Comparison of ENCODE assay signal across 2 cellular contexts in the genomic region with DNA sequence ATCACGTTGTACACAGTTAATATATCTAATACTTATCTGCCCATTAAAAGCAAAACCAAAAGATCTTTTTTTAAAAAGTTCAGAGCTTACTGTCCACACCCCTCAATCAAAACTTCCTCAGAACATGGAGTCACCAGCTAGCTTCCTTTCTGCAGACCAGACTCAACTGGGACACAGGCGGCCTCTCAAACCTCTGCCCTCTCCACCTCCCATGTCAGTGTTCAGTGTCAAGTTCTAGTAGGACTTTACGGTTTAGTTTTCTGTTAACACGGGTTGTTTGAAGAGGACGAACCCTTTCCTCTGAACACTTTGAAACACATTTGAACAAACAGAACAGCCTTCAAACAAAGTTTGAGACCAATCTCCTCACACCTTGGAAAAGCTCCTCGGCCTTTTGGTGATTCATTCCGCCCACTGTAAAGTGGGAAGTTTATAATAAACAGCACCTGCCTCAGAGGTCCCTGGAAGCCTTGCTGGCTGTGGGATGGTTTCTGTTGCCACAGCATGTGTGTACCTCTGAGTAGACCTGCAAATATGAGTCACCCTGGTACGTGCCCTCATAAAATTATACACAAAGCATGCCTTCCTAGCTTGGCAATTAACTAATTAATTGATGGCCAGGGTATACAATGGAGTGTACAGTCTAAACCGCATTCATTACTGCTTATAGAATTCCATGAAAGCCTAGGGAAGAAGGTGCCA.
TF ChIP-seq lines count a peak whose summit lies in the region.

No MANE protein-coding gene starts in this region.

TF ChIP-seq in A549, 52 proteins besides CTCF, POLR2A, EP300 and RAD21 (continued from another document):
- no peak for TF ChIP-seq ELK1 (IDR thresholded peaks at IDR 0.05; ENCODE audit: low read depth, low read length)
- no peak for TF ChIP-seq POLR2AphosphoS2 (conservative IDR thresholded peaks at IDR 0.05; ENCODE audit: low read length)
- TF ChIP-seq GATA3 (IDR thresholded peaks at IDR 0.05; ENCODE audit: borderline replicate concordance) = no peak
- no peak for TF ChIP-seq SREBF2 (IDR thresholded peaks at IDR 0.05)
- no peak for TF ChIP-seq HOXA7 (CRISPR knock-in tag; IDR thresholded peaks at IDR 0.05)
- TF ChIP-seq NR3C1 (IDR thresholded peaks at IDR 0.05) = no peak
- no peak for TF ChIP-seq CBX8 (IDR thresholded peaks at IDR 0.05)
- no peak for TF ChIP-seq ESRRA (IDR thresholded peaks at IDR 0.05; ENCODE audit: borderline replicate concordance, low read length)

TF ChIP-seq in HEK293, 187 proteins besides CTCF, POLR2A, EP300 and RAD21 (continued from another document and continues in another):
- TF ChIP-seq, protein P1, sequence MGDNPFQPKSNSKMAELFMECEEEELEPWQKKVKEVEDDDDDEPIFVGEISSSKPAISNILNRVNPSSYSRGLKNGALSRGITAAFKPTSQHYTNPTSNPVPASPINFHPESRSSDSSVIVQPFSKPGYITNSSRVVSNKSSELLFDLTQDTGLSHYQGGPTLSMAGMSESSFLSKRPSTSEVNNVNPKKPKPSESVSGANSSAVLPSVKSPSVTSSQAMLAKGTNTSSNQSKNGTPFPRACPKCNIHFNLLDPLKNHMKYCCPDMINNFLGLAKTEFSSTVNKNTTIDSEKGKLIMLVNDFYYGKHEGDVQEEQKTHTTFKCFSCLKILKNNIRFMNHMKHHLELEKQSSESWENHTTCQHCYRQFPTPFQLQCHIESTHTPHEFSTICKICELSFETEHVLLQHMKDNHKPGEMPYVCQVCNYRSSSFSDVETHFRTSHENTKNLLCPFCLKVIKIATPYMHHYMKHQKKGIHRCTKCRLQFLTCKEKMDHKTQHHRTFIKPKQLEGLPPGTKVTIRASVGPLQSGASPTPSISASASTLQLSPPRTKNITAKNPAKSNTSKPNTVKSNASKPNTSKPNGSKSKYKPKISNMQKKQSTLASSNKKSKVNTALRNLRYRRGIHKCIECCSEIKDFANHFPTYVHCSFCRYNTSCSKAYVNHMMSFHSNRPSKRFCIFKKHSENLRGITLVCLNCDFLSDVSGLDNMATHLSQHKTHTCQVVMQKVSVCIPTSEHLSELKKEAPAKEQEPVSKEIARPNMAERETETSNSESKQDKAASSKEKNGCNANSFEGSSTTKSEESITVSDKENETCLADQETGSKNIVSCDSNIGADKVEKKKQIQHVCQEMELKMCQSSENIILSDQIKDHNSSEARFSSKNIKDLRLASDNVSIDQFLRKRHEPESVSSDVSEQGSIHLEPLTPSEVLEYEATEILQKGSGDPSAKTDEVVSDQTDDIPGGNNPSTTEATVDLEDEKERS (tag by site-specific recombination; IDR thresholded peaks at IDR 0.05) = no peak
- TF ChIP-seq ZFP37 (tag by site-specific recombination; IDR thresholded peaks at IDR 0.05) (peak; percentile 97), FEZF1 (tag by site-specific recombination; IDR thresholded peaks at IDR 0.05) (peak; percentile 90), ZNF140 (tag by site-specific recombination; IDR thresholded peaks at IDR 0.05) (no peak), ZNF112 (tag by site-specific recombination; IDR thresholded peaks at IDR 0.05) (no peak), ZFP69B (tag by site-specific recombination; IDR thresholded peaks at IDR 0.05) (0 out of 2 replicates have a peak, but pooled peaks have one; percentile 19), KLF16 (tag by site-specific recombination; IDR thresholded peaks at IDR 0.05) (0 out of 2 replicates have a peak, but pooled peaks have one; percentile 24), ZNF560 (tag by site-specific recombination; IDR thresholded peaks at IDR 0.05; ENCODE audit: borderline replicate concordance) (no peak), ZNF747 (tag by site-specific recombination; IDR thresholded peaks at IDR 0.05) (no peak), ZNF549 (tag by site-specific recombination; IDR thresholded peaks at IDR 0.05) (peak; percentile 29; the same call in 1 of the 2 replicates), ZNF341 (tag by site-specific recombination; IDR thresholded peaks at IDR 0.05; ENCODE audit: low read depth) (peak; percentile 32; the same call in 1 of the 2 replicates), SALL2 (tag by site-specific recombination; IDR thresholded peaks at IDR 0.05; ENCODE audit: borderline replicate concordance) (no peak), SP2 (tag by site-specific recombination; IDR thresholded peaks at IDR 0.05) (peak; percentile 38), ZNF645 (tag by site-specific recombination; IDR thresholded peaks at IDR 0.05) (no peak), ZNF148 (tag by site-specific recombination; IDR thresholded peaks at IDR 0.05; ENCODE audit: borderline replicate concordance) (no peak), ZNF510 (tag by site-specific recombination; IDR thresholded peaks at IDR 0.05; ENCODE audit: insufficient replicate concordance) (peak; percentile 46), ZNF623 (tag by site-specific recombination; IDR thresholded peaks at IDR 0.05) (no peak), MZF1 (tag by site-specific recombination; IDR thresholded peaks at IDR 0.05; ENCODE audit: borderline replicate concordance) (peak; percentile 54; the same call in 1 of the 2 replicates), ZNF629 (tag by site-specific recombination; IDR thresholded peaks at IDR 0.05) (peak; percentile 89), ZNF175 (tag by site-specific recombination; IDR thresholded peaks at IDR 0.05) (no peak), MYNN (tag by site-specific recombination; IDR thresholded peaks at IDR 0.05; ENCODE audit: borderline replicate concordance) (no peak), ZNF571 (tag by site-specific recombination; IDR thresholded peaks at IDR 0.05) (no peak), ZNF394 (tag by site-specific recombination; IDR thresholded peaks at IDR 0.05; ENCODE audit: borderline replicate concordance) (peak; percentile 69; the same call in 1 of the 2 replicates), ZNF416 (tag by site-specific recombination; IDR thresholded peaks at IDR 0.05) (no peak), SCRT1 (tag by site-specific recombination; IDR thresholded peaks at IDR 0.05; ENCODE audit: borderline replicate concordance) (peak; percentile 41; the same call in 1 of the 2 replicates), ZNF544 (tag by site-specific recombination; IDR thresholded peaks at IDR 0.05) (no peak), ZNF221 (tag by site-specific recombination; IDR thresholded peaks at IDR 0.05; ENCODE audit: borderline replicate concordance) (no peak), ZNF184 (tag by site-specific recombination; IDR thresholded peaks at IDR 0.05) (peak; percentile 91), ZSCAN30 (tag by site-specific recombination; IDR thresholded peaks at IDR 0.05) (peak; percentile 91), ZNF488 (tag by site-specific recombination; IDR thresholded peaks at IDR 0.05) (no peak), ZNF555 (tag by site-specific recombination; conservative IDR thresholded peaks at IDR 0.05) (no peak)
- TF ChIP-seq, protein P2, sequence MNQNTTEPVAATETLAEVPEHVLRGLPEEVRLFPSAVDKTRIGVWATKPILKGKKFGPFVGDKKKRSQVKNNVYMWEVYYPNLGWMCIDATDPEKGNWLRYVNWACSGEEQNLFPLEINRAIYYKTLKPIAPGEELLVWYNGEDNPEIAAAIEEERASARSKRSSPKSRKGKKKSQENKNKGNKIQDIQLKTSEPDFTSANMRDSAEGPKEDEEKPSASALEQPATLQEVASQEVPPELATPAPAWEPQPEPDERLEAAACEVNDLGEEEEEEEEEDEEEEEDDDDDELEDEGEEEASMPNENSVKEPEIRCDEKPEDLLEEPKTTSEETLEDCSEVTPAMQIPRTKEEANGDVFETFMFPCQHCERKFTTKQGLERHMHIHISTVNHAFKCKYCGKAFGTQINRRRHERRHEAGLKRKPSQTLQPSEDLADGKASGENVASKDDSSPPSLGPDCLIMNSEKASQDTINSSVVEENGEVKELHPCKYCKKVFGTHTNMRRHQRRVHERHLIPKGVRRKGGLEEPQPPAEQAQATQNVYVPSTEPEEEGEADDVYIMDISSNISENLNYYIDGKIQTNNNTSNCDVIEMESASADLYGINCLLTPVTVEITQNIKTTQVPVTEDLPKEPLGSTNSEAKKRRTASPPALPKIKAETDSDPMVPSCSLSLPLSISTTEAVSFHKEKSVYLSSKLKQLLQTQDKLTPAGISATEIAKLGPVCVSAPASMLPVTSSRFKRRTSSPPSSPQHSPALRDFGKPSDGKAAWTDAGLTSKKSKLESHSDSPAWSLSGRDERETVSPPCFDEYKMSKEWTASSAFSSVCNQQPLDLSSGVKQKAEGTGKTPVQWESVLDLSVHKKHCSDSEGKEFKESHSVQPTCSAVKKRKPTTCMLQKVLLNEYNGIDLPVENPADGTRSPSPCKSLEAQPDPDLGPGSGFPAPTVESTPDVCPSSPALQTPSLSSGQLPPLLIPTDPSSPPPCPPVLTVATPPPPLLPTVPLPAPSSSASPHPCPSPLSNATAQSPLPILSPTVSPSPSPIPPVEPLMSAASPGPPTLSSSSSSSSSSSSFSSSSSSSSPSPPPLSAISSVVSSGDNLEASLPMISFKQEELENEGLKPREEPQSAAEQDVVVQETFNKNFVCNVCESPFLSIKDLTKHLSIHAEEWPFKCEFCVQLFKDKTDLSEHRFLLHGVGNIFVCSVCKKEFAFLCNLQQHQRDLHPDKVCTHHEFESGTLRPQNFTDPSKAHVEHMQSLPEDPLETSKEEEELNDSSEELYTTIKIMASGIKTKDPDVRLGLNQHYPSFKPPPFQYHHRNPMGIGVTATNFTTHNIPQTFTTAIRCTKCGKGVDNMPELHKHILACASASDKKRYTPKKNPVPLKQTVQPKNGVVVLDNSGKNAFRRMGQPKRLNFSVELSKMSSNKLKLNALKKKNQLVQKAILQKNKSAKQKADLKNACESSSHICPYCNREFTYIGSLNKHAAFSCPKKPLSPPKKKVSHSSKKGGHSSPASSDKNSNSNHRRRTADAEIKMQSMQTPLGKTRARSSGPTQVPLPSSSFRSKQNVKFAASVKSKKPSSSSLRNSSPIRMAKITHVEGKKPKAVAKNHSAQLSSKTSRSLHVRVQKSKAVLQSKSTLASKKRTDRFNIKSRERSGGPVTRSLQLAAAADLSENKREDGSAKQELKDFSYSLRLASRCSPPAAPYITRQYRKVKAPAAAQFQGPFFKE (tag by site-specific recombination; IDR thresholded peaks at IDR 0.05; ENCODE audit: borderline replicate concordance) = no peak
- TF ChIP-seq, protein P3, sequence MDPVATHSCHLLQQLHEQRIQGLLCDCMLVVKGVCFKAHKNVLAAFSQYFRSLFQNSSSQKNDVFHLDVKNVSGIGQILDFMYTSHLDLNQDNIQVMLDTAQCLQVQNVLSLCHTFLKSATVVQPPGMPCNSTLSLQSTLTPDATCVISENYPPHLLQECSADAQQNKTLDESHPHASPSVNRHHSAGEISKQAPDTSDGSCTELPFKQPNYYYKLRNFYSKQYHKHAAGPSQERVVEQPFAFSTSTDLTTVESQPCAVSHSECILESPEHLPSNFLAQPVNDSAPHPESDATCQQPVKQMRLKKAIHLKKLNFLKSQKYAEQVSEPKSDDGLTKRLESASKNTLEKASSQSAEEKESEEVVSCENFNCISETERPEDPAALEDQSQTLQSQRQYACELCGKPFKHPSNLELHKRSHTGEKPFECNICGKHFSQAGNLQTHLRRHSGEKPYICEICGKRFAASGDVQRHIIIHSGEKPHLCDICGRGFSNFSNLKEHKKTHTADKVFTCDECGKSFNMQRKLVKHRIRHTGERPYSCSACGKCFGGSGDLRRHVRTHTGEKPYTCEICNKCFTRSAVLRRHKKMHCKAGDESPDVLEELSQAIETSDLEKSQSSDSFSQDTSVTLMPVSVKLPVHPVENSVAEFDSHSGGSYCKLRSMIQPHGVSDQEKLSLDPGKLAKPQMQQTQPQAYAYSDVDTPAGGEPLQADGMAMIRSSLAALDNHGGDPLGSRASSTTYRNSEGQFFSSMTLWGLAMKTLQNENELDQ (tag by site-specific recombination; IDR thresholded peaks at IDR 0.05; ENCODE audit: low read depth) = no peak
- TF ChIP-seq, protein P4, sequence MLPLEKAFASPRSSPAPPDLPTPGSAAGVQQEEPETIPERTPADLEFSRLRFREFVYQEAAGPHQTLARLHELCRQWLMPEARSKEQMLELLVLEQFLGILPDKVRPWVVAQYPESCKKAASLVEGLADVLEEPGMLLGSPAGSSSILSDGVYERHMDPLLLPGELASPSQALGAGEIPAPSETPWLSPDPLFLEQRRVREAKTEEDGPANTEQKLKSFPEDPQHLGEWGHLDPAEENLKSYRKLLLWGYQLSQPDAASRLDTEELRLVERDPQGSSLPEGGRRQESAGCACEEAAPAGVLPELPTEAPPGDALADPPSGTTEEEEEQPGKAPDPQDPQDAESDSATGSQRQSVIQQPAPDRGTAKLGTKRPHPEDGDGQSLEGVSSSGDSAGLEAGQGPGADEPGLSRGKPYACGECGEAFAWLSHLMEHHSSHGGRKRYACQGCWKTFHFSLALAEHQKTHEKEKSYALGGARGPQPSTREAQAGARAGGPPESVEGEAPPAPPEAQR (tag by site-specific recombination; IDR thresholded peaks at IDR 0.05) = no peak
